15 cellular contexts compared by ENCODE assay signal in genomic region chr7:107993879-107994278, GRCh38. TPM values are rescaled to one million over a fixed set of nuclear protein-coding genes. Genes with fewer than 3 reads are reported as not detected.
DNase-seq lines count a peak whose midpoint lies in the region; ATAC-seq lines count a peak whose summit lies in the region.
"Had no signal": no experiment of that assay in that cellular context is flagged by ENCODE, and none has a peak within 500 bp of the region (broad histone marks: within the 10 kb centered on the region; RNA-seq: fewer than 3 reads in every experiment).

No MANE protein-coding gene starts in this region.

- H3K27me3 ChIP-seq in SJCRH30: no peaks in the 10 kb centered on the region

- no peak overlapping the region for H3K4me3 ChIP-seq in SJCRH30
- H3K4me3 ChIP-seq: prostate gland had no signal

- H3K27ac ChIP-seq in SJCRH30: peak overlapping the region; percentile 91

- intact Hi-C loops in left ventricle myocardium superior (cut with micrococcal nuclease) (no loop called here), sciatic nerve (cut with DNase I) (no loop called here)

- H3K9me3 ChIP-seq in SJCRH30 (replicated peaks): no peaks in the 10 kb centered on the region
- H3K9me3 ChIP-seq: prostate gland had no signal

- peaks cover 37% of the 10 kb centered on the region for H3K4me1 ChIP-seq in SJCRH30

- H3K36me3 ChIP-seq in SJCRH30: peaks cover 49% of the 10 kb centered on the region
- H3K36me3 ChIP-seq: prostate gland had no signal

- ATAC-seq in left ventricle myocardium superior (peak; percentile 18), sciatic nerve (peak; percentile 65), HG03565 (IDR thresholded peaks at IDR 0.05; ENCODE audit: unreplicated experiment) (no peak), GM18520 (IDR thresholded peaks at IDR 0.05; ENCODE audit: unreplicated experiment) (no peak)

- DNase-seq in LHCN-M2 (ENCODE audit: low read depth) (peak; percentile 53), SJCRH30 (peak; percentile 39 to 82), left ventricle myocardium superior (no peak), sciatic nerve (ENCODE audit: low spot score) (no peak), NCI-H2029 (lab: John Stamatoyannopoulos, UW) (no peak), SIG-M5 (lab: John Stamatoyannopoulos, UW) (no peak)
- DNase-seq: activated CD4-positive, alpha-beta T cell treated with anti-CD3 and anti-CD28 coated beads, Interleukin-2, amount 10 ng/mL, durations not matched to agents 7 days and 5 days; CD4-positive, CD25-positive, alpha-beta regulatory T cell; NCI-H1436 treated with DMSO at 0.1 percent for 48 hours; stimulated activated CD4-positive, alpha-beta T cell treated with anti-CD3 and anti-CD28 coated beads, Interleukin-4, amount 100 ng/mL, for 4 hours; stimulated activated naive CD4-positive, alpha-beta T cell had no signal

RNA-seq across cellular contexts. Expression of gene LAMB1, which starts 9.1 kb away (rescaled TPM):
- 140 and 161 TPM in 2 replicates for total RNA-seq in LHCN-M2 (2014; rRNA removed)
- 101 TPM for polyA plus RNA-seq in LHCN-M2 (2012)
- 100 and 106 TPM in 2 replicates for total RNA-seq in SJCRH30 (2014; rRNA removed; shearing (Covaris generic))
- total RNA-seq in left ventricle myocardium superior: 56.1 TPM
- 303 TPM for total RNA-seq in sciatic nerve
- total RNA-seq: activated CD4-positive, alpha-beta T cell treated with anti-CD3 and anti-CD28 coated beads, Interleukin-2, amount 10 ng/mL, durations not matched to agents 7 days and 5 days; activated T-helper 1 cell treated with anti-CD3 and anti-CD28 coated beads, Interleukin-12 subunit alpha, Interleukin-12 subunit beta, Interleukin-2, Interleukin-4 antibody, amounts not matched to agents 30 ng/mL and 10 ng/mL and 1 ng/mL, durations not matched to agents 14 hours and 24 hours and 36 hours had no signal

Comparison
In these comparisons a context has a peak if more than half of its experiments do, and no peak if none do; other contexts are left out.
1. DNase-seq: peak in LHCN-M2 (single experiment) and SJCRH30 (2 of 2); none in left ventricle myocardium superior (single experiment), sciatic nerve (single experiment), NCI-H2029 (single experiment) and SIG-M5 (single experiment).
2. ATAC-seq: peak in left ventricle myocardium superior (single experiment) and sciatic nerve (single experiment); none in HG03565 (single experiment) and GM18520 (single experiment).